Comparison of ENCODE assay signal across 16 cellular contexts in the genomic region with DNA sequence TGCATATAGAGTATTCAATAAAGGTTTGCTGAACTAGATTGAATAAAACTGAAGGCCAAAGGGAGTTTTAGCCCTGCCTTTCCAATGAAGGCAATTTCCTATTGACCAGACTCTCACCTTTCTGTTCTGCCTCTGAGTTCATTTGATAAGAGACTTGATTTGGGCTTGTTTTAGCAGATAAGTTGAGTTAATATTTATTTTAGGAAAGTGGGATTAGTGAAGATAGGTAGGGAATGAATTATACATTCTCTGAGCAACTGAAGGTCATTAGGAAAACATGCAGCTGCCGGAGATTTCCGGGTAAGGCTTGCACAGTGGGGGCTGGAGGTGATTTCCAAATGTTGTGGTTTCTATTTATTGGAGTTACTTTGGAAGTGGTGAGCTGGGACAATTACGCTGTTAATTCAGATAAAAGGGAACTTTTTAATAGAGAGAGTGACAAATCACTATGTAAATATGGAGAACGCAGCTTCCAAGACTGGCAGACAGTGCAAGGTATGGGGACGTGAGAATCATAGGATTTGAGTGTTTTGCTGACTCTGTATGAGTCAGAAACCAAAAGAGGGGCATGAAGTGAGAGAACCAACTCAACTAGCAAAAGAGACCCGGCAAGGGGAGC.
DNase-seq lines count a peak whose midpoint lies in the region; ATAC-seq and TF ChIP-seq lines count a peak whose summit lies in the region.
"Had no signal": no experiment of that assay in that cellular context is flagged by ENCODE, and none has a peak within 500 bp of the region (broad histone marks: within the 10 kb centered on the region; RNA-seq: fewer than 3 reads in every experiment).

No MANE protein-coding gene starts in this region.

- no peaks in the 10 kb centered on the region for H3K79me2 ChIP-seq in mesendoderm (ENCODE audit: control insufficient read depth, insufficient read depth, low read length)

- no peak overlapping the region for H2BK120ac ChIP-seq in mesendoderm (ENCODE audit: low read depth, low read length)

- peak overlapping the region; percentile 15 for H3K27ac ChIP-seq in brain microvascular endothelial cell
- no peak overlapping the region for H3K27ac ChIP-seq in mesendoderm (ENCODE audit: low read depth, low read length)
- H3K27ac ChIP-seq in coronary artery: no peak overlapping the region
- H3K27ac ChIP-seq: colonic mucosa, ovary had no signal

- H3K4me2 ChIP-seq in mesendoderm (ENCODE audit: low read length): no peak overlapping the region

- in situ Hi-C loops in brain microvascular endothelial cell (cut with HindIII; ENCODE audit: low pct_ligation_motif_present, low sequenced_read_pairs): no loop called here

- no peak overlapping the region for H2BK5ac ChIP-seq in mesendoderm (ENCODE audit: low read length)

- H3K4me3 ChIP-seq in brain microvascular endothelial cell (ENCODE audit: low read depth, low read length) (no peak overlapping the region), mesendoderm (ENCODE audit: low read length) (no peak overlapping the region), coronary artery (no peak overlapping the region)
- H3K4me3 ChIP-seq: colonic mucosa, ovary had no signal

- no peak overlapping the region for H3K56ac ChIP-seq in mesendoderm (ENCODE audit: low read length)

- H3K4ac ChIP-seq in mesendoderm (ENCODE audit: low read depth, low read length): peak overlapping the region; percentile 3

- H4K5ac ChIP-seq in mesendoderm (ENCODE audit: low read length): no peak overlapping the region

- H2BK15ac ChIP-seq in mesendoderm (replicated peaks; ENCODE audit: low read depth): peak overlapping the region; percentile 41

- no peaks in the 10 kb centered on the region for H3K27me3 ChIP-seq in brain microvascular endothelial cell (replicated peaks)
- no peaks in the 10 kb centered on the region for H3K27me3 ChIP-seq in mesendoderm (ENCODE audit: insufficient read depth, low read length, poor library complexity)
- H3K27me3 ChIP-seq: colonic mucosa, ovary had no signal

- no peaks in the 10 kb centered on the region for H3K36me3 ChIP-seq in brain microvascular endothelial cell (replicated peaks)
- no peaks in the 10 kb centered on the region for H3K36me3 ChIP-seq in mesendoderm (ENCODE audit: control insufficient read depth, insufficient read depth, low read length)
- H3K36me3 ChIP-seq: colonic mucosa, ovary had no signal

- no peaks in the 10 kb centered on the region for H3K79me1 ChIP-seq in mesendoderm (ENCODE audit: low read length)

- H2AK5ac ChIP-seq in mesendoderm (ENCODE audit: low read length): no peak overlapping the region

- WGBS in mesendoderm (ENCODE audit: extremely low coverage, insufficient coverage, low lambda C conversion rate): no CpG with 5 or more reads among the region's 6 CpGs

- peak overlapping the region; percentile 75 for H3K18ac ChIP-seq in mesendoderm (ENCODE audit: low read length)

- peak; percentile 13 for DNase-seq in COR-L47 (lab: John Stamatoyannopoulos, UW)
- DNase-seq in NCI-H1105 (lab: John Stamatoyannopoulos, UW): peak; percentile 6
- no peak for DNase-seq in brain microvascular endothelial cell
- DNase-seq in mesendoderm: no peak
- DNase-seq in coronary artery (ENCODE audit: low spot score): no peak
- no peak for DNase-seq in activated T-cell treated with anti-CD3 and anti-CD28 coated beads, Interleukin-2, amount 50 U/mL, for 48 hours
- DNase-seq: activated naive CD4-positive, alpha-beta T cell treated with anti-CD3 and anti-CD28 coated beads for 36 hours; AML-193; colonic mucosa; midbrain; NCI-H226; ovary; stimulated activated CD4-positive, alpha-beta T cell treated with anti-CD3 and anti-CD28 coated beads, Interleukin-1b, Interleukin-23, amount 100 ng/mL, for 48 hours; T-helper 9 cell had no signal

- no peak for ATAC-seq in activated CD4-positive, CD25-positive, alpha-beta regulatory T cell treated with anti-CD3 and anti-CD28 coated beads, Interleukin-2, amount 50 U/mL, for 24 hours
- no peak for ATAC-seq in GM19397 (IDR thresholded peaks at IDR 0.05; ENCODE audit: unreplicated experiment)

- H3K9ac ChIP-seq in mesendoderm (ENCODE audit: low read length): no peak overlapping the region

- peaks cover 14% of the 10 kb centered on the region for H3K4me1 ChIP-seq in mesendoderm (ENCODE audit: control insufficient read depth, low read depth, low read length)
- H3K4me1 ChIP-seq: colonic mucosa had no signal

- H3K23ac ChIP-seq in mesendoderm (ENCODE audit: low read length): no peak overlapping the region

- no peak for TF ChIP-seq CTCF in brain microvascular endothelial cell (IDR thresholded peaks at IDR 0.05; ENCODE audit: low read depth, low read length, missing control alignments)
- TF ChIP-seq CTCF in coronary artery (IDR thresholded peaks at IDR 0.05): no peak

- no peak overlapping the region for H4K8ac ChIP-seq in mesendoderm (ENCODE audit: low read depth, low read length)

Comparison
In these comparisons a context has a peak if more than half of its experiments do, and no peak if none do; other contexts are left out.
1. DNase-seq: peak in COR-L47 (single experiment) and NCI-H1105 (single experiment); none in brain microvascular endothelial cell (single experiment), mesendoderm (single experiment), coronary artery (single experiment) and activated T-cell treated with anti-CD3 and anti-CD28 coated beads, Interleukin-2, amount 50 U/mL, for 48 hours (0 of 2).